Comparison of ENCODE assay signal across 1 cellular context in genomic region chr17:81510798-81511549, GRCh38.
TF ChIP-seq lines count a peak whose summit lies in the region.

No MANE protein-coding gene starts in this region.

TF ChIP-seq in K562, 482 proteins besides CTCF, POLR2A, EP300 and RAD21 (continued from another document):
- TF ChIP-seq CREB5 (CRISPR knock-in tag; IDR thresholded peaks at IDR 0.05) (no peak), HNRNPL (IDR thresholded peaks at IDR 0.05; ENCODE audit: low read depth, low read length) (0 out of 2 replicates have a peak, but pooled peaks have one; percentile 40), ZNF347 (CRISPR knock-in tag; IDR thresholded peaks at IDR 0.05; ENCODE audit: low read depth) (no peak), KDM5B (IDR thresholded peaks at IDR 0.05; ENCODE audit: insufficient replicate concordance, low read depth, low read length) (peak; percentile 19)
